In the genomic region with DNA sequence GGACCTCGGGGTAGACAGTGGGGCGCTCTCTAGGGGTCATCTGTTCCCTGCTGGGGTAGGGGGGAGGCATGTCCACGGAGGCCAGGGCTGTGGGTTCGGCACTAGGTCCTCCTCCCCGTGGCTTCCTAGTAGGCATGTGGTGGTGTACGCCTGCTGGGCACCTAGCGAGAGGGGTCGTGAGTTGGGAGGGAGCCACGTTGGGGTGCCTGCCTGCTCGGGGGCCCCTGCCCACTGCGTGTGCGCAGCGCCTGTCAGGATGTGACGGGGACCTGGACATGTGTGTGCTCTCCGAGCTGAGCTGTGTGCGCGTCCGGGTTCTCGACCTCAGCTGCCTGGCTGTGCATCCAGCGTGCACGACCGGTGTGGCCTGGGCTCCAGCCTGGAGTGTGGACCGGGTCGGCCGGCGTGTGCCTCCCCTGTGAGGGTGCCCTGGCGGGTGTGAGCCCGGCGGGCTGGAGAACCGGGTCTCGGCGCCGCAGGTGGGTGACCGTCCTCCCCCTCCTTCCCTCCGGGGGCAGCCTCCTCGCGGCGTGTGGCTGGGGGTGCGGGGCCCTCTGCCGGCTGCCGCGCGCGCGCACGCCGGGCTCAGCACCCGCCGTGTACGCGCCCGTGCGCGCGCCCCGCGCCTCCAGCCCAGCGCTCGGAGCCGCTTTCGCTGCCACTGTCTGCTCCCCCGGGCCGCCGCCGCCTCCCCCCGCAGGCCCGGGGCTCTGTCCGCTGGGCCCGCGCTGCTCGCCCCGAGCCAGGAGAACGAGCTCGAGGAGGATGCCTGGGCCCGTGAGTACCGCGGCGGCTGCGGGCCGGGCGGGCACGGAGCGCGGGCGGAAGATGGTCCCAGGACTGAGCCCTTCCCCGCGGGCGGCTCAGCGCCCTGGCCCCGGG, we compare ENCODE assay signal across 1 cellular context.
A peak's percentile ranks its signal among the peaks of the same experiment; 100 is the strongest.
TF ChIP-seq lines count a peak whose summit lies in the region.

A gene with protein sequence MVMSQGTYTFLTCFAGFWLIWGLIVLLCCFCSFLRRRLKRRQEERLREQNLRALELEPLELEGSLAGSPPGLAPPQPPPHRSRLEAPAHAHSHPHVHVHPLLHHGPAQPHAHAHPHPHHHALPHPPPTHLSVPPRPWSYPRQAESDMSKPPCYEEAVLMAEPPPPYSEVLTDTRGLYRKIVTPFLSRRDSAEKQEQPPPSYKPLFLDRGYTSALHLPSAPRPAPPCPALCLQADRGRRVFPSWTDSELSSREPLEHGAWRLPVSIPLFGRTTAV (plus strand): TSS at position 631 of the 882 bp plus-strand sequence. CDS start 8,254 bp downstream, outside the sequence.

TF ChIP-seq in K562, 482 proteins besides CTCF, POLR2A, EP300 and RAD21 (continued from another document and continues in another):
- TF ChIP-seq, protein P1, sequence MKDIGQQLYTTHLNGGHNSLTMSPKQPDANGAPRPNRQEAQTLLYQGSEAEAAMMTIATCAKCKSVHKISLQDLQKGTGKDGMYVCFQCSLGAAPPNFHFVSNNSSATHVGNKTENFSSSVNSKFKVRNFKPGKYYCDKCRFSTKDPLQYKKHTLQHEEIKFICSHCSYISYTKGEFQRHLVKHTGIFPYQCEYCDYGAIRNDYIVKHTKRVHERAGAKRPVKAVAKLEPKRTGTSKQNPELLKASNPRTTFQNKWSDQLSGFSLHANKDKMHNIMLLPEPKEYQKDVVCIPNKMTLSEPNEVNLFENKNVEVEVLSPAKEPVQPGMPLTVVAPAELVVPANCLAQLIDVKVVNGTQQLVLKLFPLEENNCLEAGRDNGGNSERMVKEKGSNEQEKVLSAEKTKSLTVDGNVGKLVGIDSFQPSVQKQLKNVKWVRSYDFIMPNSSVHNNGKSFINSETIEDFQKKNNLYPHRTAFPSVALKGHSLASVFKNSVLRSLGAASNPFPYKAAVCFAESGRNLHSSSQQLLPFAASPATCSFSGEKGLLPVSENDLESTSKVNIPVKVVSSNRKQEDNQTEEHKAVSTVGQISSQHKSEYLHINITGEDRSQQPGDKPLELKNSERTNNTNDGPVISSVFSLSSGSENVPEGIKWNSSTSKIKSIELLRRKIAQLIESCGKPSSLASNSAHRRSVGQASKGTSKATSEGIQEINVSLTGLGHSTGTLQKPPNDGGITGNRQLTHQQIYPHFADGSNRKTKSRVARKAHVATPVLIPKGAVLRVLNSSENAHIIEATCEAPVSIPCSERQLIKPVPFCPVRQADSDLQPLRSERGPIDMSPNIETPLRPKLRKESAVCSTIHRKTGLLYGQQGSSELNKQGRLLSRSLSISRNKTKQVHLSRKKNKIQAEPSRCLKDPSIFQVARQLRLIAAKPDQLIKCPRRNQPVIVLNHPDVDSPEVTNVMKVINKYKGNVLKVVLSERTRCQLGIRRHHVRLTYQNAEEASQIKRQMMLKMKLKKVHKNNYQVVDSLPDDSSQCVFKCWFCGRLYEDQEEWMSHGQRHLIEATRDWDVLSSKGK (CRISPR knock-in tag; IDR thresholded peaks at IDR 0.05), result no peak; the same call in 1 of the 2 replicates
- TF ChIP-seq, protein P2, sequence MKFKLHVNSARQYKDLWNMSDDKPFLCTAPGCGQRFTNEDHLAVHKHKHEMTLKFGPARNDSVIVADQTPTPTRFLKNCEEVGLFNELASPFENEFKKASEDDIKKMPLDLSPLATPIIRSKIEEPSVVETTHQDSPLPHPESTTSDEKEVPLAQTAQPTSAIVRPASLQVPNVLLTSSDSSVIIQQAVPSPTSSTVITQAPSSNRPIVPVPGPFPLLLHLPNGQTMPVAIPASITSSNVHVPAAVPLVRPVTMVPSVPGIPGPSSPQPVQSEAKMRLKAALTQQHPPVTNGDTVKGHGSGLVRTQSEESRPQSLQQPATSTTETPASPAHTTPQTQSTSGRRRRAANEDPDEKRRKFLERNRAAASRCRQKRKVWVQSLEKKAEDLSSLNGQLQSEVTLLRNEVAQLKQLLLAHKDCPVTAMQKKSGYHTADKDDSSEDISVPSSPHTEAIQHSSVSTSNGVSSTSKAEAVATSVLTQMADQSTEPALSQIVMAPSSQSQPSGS (CRISPR knock-in tag; IDR thresholded peaks at IDR 0.05), result no peak
- TF ChIP-seq CCNT2 (IDR thresholded peaks at IDR 0.05; ENCODE audit: borderline replicate concordance, extremely low read depth, insufficient read length, low read depth, low read length) (peak; percentile 94), MXI1 (IDR thresholded peaks at IDR 0.05; ENCODE audit: low read depth, low read length) (no peak), ZNF586 (CRISPR knock-in tag; conservative IDR thresholded peaks at IDR 0.05) (no peak), PHB (CRISPR knock-in tag; IDR thresholded peaks at IDR 0.05) (peak; percentile 97), PHB2 (IDR thresholded peaks at IDR 0.05; ENCODE audit: low read depth) (no peak), NCOR1 (IDR thresholded peaks at IDR 0.05) (0 out of 2 replicates have a peak, but pooled peaks have one; percentile 38), RBM17 (IDR thresholded peaks at IDR 0.05; ENCODE audit: borderline replicate concordance, low read depth, low read length) (no peak), ZNF121 (CRISPR knock-in tag; conservative IDR thresholded peaks at IDR 0.05) (no peak), ARNT (IDR thresholded peaks at IDR 0.05) (no peak), TAF15 (IDR thresholded peaks at IDR 0.05; ENCODE audit: low read depth, low read length) (no peak; the same call in 1 of the 2 replicates), CHD1 (IDR thresholded peaks at IDR 0.05; ENCODE audit: low read length) (peak; percentile 54), ZKSCAN8 (CRISPR knock-in tag; IDR thresholded peaks at IDR 0.05) (0 out of 2 replicates have a peak, but pooled peaks have one; percentile 33), MCM7 (IDR thresholded peaks at IDR 0.05) (no peak), ZNF311 (CRISPR knock-in tag; IDR thresholded peaks at IDR 0.05) (no peak), TCF7 (IDR thresholded peaks at IDR 0.05; ENCODE audit: borderline replicate concordance) (peak; percentile 50; the same call in 1 of the 2 replicates), HDAC1 (IDR thresholded peaks at IDR 0.05) (0 out of 4 replicates have a peak, but pooled peaks of 1 of the 2 experiments have one; percentile 28), ZNF212 (CRISPR knock-in tag; IDR thresholded peaks at IDR 0.05) (peak; percentile 41; the same call in 1 of the 2 replicates), PYGO2 (tag; IDR thresholded peaks at IDR 0.05) (no peak), SMARCC2 (IDR thresholded peaks at IDR 0.05; ENCODE audit: low read depth) (no peak), PHF20 (IDR thresholded peaks at IDR 0.05; ENCODE audit: partially characterized antibody) (no peak), HMGN3 (IDR thresholded peaks at IDR 0.05; ENCODE audit: borderline replicate concordance, extremely low read depth, insufficient read length, low read depth, low read length) (peak; percentile 92), ZNF197 (CRISPR knock-in tag; IDR thresholded peaks at IDR 0.05; ENCODE audit: low read depth) (peak; percentile 74; the same call in 1 of the 2 replicates), ZC3H11A (IDR thresholded peaks at IDR 0.05; ENCODE audit: low read depth, low read length) (no peak), ZBED1 (IDR thresholded peaks at IDR 0.05) (no peak), RHOXF2B (CRISPR knock-in tag; conservative IDR thresholded peaks at IDR 0.05) (peak; percentile 90), PHTF2 (CRISPR knock-in tag; IDR thresholded peaks at IDR 0.05) (peak; percentile 88; the same call in 1 of the 2 replicates), MTA2 (IDR thresholded peaks at IDR 0.05; ENCODE audit: low read depth) (no peak), EHMT2 (IDR thresholded peaks at IDR 0.05) (no peak), MYC (IDR thresholded peaks at IDR 0.05; ENCODE audit: low read depth, low read length) (peak; percentile 49), MYC (CRISPR knock-in tag; IDR thresholded peaks at IDR 0.05; ENCODE audit: borderline replicate concordance, low read depth) (peak; percentile 87; the same call in 1 of the 2 replicates), ZFPM2 (CRISPR knock-in tag; IDR thresholded peaks at IDR 0.05) (no peak), ZNF24 (IDR thresholded peaks at IDR 0.05) (no peak), FOSL1 (tag; conservative IDR thresholded peaks at IDR 0.05) (no peak), ZFP1 (CRISPR knock-in tag; IDR thresholded peaks at IDR 0.05) (no peak), HLTF (IDR thresholded peaks at IDR 0.05) (no peak), SAFB (IDR thresholded peaks at IDR 0.05; ENCODE audit: borderline replicate concordance, low read depth, low read length) (peak; percentile 40; the same call in 1 of the 2 replicates), ERF (CRISPR knock-in tag; IDR thresholded peaks at IDR 0.05) (peak; percentile 91), TGIF2 (CRISPR knock-in tag; IDR thresholded peaks at IDR 0.05) (no peak), ZNF431 (CRISPR knock-in tag; IDR thresholded peaks at IDR 0.05) (0 out of 2 replicates have a peak, but pooled peaks have one; percentile 47), ZNF561 (CRISPR knock-in tag; conservative IDR thresholded peaks at IDR 0.05) (0 out of 2 replicates have a peak, but pooled peaks have one; percentile 21), CTBP1 (IDR thresholded peaks at IDR 0.05; ENCODE audit: borderline replicate concordance) (peak; percentile 78)
- TF ChIP-seq, protein P3, sequence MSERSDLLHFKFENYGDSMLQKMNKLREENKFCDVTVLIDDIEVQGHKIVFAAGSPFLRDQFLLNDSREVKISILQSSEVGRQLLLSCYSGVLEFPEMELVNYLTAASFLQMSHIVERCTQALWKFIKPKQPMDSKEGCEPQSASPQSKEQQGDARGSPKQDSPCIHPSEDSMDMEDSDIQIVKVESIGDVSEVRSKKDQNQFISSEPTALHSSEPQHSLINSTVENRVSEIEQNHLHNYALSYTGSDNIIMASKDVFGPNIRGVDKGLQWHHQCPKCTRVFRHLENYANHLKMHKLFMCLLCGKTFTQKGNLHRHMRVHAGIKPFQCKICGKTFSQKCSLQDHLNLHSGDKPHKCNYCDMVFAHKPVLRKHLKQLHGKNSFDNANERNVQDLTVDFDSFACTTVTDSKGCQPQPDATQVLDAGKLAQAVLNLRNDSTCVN (CRISPR knock-in tag; IDR thresholded peaks at IDR 0.05), result no peak
- TF ChIP-seq, protein P4, sequence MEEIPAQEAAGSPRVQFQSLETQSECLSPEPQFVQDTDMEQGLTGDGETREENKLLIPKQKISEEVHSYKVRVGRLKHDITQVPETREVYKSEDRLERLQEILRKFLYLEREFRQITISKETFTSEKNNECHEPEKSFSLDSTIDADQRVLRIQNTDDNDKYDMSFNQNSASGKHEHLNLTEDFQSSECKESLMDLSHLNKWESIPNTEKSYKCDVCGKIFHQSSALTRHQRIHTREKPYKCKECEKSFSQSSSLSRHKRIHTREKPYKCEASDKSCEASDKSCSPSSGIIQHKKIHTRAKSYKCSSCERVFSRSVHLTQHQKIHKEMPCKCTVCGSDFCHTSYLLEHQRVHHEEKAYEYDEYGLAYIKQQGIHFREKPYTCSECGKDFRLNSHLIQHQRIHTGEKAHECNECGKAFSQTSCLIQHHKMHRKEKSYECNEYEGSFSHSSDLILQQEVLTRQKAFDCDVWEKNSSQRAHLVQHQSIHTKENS (CRISPR knock-in tag; IDR thresholded peaks at IDR 0.05), result no peak; the same call in 1 of the 2 replicates
- TF ChIP-seq, protein P5, sequence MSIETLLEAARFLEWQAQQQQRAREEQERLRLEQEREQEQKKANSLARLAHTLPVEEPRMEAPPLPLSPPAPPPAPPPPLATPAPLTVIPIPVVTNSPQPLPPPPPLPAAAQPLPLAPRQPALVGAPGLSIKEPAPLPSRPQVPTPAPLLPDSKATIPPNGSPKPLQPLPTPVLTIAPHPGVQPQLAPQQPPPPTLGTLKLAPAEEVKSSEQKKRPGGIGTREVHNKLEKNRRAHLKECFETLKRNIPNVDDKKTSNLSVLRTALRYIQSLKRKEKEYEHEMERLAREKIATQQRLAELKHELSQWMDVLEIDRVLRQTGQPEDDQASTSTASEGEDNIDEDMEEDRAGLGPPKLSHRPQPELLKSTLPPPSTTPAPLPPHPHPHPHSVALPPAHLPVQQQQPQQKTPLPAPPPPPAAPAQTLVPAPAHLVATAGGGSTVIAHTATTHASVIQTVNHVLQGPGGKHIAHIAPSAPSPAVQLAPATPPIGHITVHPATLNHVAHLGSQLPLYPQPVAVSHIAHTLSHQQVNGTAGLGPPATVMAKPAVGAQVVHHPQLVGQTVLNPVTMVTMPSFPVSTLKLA (conservative IDR thresholded peaks at IDR 0.05), result no peak
- TF ChIP-seq, protein P6, sequence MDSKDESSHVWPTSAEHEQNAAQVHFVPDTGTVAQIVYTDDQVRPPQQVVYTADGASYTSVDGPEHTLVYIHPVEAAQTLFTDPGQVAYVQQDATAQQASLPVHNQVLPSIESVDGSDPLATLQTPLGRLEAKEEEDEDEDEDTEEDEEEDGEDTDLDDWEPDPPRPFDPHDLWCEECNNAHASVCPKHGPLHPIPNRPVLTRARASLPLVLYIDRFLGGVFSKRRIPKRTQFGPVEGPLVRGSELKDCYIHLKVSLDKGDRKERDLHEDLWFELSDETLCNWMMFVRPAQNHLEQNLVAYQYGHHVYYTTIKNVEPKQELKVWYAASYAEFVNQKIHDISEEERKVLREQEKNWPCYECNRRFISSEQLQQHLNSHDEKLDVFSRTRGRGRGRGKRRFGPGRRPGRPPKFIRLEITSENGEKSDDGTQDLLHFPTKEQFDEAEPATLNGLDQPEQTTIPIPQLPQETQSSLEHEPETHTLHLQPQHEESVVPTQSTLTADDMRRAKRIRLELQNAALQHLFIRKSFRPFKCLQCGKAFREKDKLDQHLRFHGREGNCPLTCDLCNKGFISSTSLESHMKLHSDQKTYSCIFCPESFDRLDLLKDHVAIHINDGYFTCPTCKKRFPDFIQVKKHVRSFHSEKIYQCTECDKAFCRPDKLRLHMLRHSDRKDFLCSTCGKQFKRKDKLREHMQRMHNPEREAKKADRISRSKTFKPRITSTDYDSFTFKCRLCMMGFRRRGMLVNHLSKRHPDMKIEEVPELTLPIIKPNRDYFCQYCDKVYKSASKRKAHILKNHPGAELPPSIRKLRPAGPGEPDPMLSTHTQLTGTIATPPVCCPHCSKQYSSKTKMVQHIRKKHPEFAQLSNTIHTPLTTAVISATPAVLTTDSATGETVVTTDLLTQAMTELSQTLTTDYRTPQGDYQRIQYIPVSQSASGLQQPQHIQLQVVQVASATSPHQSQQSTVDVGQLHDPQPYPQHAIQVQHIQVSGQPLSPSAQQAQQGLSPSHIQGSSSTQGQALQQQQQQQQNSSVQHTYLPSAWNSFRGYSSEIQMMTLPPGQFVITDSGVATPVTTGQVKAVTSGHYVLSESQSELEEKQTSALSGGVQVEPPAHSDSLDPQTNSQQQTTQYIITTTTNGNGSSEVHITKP (IDR thresholded peaks at IDR 0.05; ENCODE audit: partially characterized antibody), result no peak
- TF ChIP-seq, protein P7, sequence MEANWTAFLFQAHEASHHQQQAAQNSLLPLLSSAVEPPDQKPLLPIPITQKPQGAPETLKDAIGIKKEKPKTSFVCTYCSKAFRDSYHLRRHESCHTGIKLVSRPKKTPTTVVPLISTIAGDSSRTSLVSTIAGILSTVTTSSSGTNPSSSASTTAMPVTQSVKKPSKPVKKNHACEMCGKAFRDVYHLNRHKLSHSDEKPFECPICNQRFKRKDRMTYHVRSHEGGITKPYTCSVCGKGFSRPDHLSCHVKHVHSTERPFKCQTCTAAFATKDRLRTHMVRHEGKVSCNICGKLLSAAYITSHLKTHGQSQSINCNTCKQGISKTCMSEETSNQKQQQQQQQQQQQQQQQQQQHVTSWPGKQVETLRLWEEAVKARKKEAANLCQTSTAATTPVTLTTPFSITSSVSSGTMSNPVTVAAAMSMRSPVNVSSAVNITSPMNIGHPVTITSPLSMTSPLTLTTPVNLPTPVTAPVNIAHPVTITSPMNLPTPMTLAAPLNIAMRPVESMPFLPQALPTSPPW (CRISPR knock-in tag; IDR thresholded peaks at IDR 0.05), result peak; percentile 84
- TF ChIP-seq, protein P8, sequence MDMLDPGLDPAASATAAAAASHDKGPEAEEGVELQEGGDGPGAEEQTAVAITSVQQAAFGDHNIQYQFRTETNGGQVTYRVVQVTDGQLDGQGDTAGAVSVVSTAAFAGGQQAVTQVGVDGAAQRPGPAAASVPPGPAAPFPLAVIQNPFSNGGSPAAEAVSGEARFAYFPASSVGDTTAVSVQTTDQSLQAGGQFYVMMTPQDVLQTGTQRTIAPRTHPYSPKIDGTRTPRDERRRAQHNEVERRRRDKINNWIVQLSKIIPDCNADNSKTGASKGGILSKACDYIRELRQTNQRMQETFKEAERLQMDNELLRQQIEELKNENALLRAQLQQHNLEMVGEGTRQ (CRISPR knock-in tag; IDR thresholded peaks at IDR 0.05), result no peak
